In genomic region chr1:106121728-106122127, GRCh38 we compare ENCODE assay signal across 9 cellular contexts.
"Had no signal": no experiment of that assay in that cellular context is flagged by ENCODE, and none has a peak within 500 bp of the region (broad histone marks: within the 10 kb centered on the region; RNA-seq: fewer than 3 reads in every experiment).

No MANE protein-coding gene starts in this region.

- H3K4me2 ChIP-seq: GM23338 had no signal

- H2AFZ ChIP-seq: GM23248, GM23338 had no signal

- H3K4me3 Mint-ChIP-seq: GM23338, H9, HFFc6 had no signal

- ATAC-seq: GM23338, HCT116 had no signal

- H3K9me3 ChIP-seq: HAP-1 had no signal

- H3K36me3 ChIP-seq: HAP-1 had no signal

- H3K9ac ChIP-seq: GM23248 had no signal

- H3K27ac Mint-ChIP-seq: GM23338, H9, HFFc6 had no signal

- H3K4me3 ChIP-seq: GM23248, GM23338, HAP-1 had no signal

- H3K4me1 Mint-ChIP-seq: GM23338, H9 had no signal

- H3K27ac ChIP-seq: GM23248 had no signal

- H3K4me1 ChIP-seq: HAP-1 had no signal

- DNase-seq: GM23248, GOT3, H7, H9, HCEC 1CT, HFFc6 had no signal
